Comparison of ENCODE assay signal across 2 cellular contexts in the genomic region with DNA sequence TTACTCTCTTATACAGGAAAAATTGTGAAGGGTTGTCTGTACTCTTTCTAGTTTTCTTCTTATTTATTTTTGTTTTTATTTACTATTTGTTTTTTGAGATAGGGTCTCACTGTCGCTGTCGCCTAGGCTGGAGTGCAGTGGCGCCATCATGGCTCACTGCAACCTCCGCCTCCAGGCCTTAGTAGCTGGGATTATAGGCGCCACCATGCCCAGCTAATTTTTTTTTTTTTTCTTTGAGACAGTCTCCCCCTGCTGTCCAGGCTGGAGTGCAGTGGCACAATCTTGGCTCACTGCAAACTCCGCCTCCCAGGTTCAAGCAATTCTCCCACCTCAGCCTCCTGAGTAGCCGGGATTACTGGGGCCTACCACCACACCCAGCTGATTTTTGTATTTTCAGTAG.
TF ChIP-seq lines count a peak whose summit lies in the region.

No MANE protein-coding gene starts in this region.

TF ChIP-seq in GM12878, 131 proteins besides CTCF, POLR2A, EP300 and RAD21:
- TF ChIP-seq ATF7 (IDR thresholded peaks at IDR 0.05; ENCODE audit: low read depth) (no peak), CHD2 (IDR thresholded peaks at IDR 0.05; ENCODE audit: borderline replicate concordance, low read depth, low read length) (no peak), MEF2B (IDR thresholded peaks at IDR 0.05; ENCODE audit: partially characterized antibody, poor library complexity, severe bottlenecking) (no peak)
- TF ChIP-seq, protein P1, sequence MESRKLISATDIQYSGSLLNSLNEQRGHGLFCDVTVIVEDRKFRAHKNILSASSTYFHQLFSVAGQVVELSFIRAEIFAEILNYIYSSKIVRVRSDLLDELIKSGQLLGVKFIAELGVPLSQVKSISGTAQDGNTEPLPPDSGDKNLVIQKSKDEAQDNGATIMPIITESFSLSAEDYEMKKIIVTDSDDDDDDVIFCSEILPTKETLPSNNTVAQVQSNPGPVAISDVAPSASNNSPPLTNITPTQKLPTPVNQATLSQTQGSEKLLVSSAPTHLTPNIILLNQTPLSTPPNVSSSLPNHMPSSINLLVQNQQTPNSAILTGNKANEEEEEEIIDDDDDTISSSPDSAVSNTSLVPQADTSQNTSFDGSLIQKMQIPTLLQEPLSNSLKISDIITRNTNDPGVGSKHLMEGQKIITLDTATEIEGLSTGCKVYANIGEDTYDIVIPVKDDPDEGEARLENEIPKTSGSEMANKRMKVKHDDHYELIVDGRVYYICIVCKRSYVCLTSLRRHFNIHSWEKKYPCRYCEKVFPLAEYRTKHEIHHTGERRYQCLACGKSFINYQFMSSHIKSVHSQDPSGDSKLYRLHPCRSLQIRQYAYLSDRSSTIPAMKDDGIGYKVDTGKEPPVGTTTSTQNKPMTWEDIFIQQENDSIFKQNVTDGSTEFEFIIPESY (IDR thresholded peaks at IDR 0.05), result peak; percentile 77; the same call in 1 of the 2 replicates
- TF ChIP-seq, protein P2, sequence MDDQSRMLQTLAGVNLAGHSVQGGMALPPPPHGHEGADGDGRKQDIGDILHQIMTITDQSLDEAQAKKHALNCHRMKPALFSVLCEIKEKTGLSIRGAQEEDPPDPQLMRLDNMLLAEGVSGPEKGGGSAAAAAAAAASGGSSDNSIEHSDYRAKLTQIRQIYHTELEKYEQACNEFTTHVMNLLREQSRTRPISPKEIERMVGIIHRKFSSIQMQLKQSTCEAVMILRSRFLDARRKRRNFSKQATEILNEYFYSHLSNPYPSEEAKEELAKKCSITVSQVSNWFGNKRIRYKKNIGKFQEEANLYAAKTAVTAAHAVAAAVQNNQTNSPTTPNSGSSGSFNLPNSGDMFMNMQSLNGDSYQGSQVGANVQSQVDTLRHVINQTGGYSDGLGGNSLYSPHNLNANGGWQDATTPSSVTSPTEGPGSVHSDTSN (IDR thresholded peaks at IDR 0.05; ENCODE audit: insufficient replicate concordance, low read depth, low read length), result no peak
TF ChIP-seq in GM12878: peak in this region for 1.

TF ChIP-seq in liver, 16 proteins besides CTCF, POLR2A, EP300 and RAD21:
- TF ChIP-seq SP1 (IDR thresholded peaks at IDR 0.05) (no peak), NR2F2 (IDR thresholded peaks at IDR 0.05) (no peak), FOXA2 (IDR thresholded peaks at IDR 0.05) (no peak), GABPA (IDR thresholded peaks at IDR 0.05 in 1 of 2, conservative IDR thresholded peaks at IDR 0.05 in 1 of 2) (no peak), HNF4A (conservative IDR thresholded peaks at IDR 0.05) (no peak), YY1 (IDR thresholded peaks at IDR 0.05) (no peak), RXRA (IDR thresholded peaks at IDR 0.05) (no peak), TAF1 (conservative IDR thresholded peaks at IDR 0.05) (no peak)
- TF ChIP-seq, protein P1 (IDR thresholded peaks at IDR 0.05), result no peak
